ENCODE assay signal across 1 cellular context in the genomic region with DNA sequence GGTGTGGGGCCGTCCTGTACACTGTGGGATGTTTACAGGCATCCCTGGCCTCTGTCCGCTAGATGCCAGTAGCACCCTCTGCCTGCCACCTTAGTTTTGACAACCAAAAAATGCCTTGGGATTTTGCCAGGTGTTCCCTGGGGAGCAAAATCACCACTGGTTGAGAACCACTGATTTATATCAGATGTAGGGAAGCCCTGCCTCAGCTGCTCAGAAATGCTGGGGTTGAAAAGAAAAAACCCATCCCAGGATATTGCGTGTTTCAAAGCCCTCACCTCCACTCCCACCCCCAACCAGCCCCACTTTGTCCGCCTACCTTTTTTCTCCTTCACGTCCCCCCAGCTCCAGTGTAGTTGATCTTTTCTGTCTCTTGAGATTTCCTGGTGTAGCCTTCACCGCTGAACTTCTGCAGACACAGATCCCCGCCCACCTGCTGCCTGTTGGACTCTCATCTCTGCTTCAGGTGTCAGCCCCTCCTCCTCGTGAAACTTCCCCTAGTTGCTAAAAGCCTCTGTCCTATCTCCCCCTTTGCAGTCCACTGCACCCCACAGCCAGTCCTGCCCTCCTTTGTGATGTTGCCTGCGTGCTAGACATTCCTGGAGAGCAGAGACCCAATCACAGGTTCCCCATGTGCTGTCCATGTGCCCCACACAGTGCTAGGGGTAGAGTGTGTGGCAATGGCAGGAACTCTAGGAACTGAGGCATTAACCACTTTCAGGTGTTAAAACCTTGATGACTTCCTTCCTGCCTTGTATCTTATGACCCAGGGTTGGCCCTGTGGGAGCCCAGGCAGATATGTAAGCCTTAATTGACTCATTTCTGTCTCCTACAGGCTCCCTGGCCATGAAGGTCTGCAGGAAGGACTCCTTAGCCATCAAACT.
TF ChIP-seq lines count a peak whose summit lies in the region.

No MANE protein-coding gene starts in this region.

TF ChIP-seq in GM12878, 131 proteins besides CTCF, POLR2A, EP300 and RAD21 (continued from another document and continues in another):
- TF ChIP-seq WRNIP1 (IDR thresholded peaks at IDR 0.05; ENCODE audit: borderline replicate concordance, low read depth, low read length) (0 out of 2 replicates have a peak, but pooled peaks have one; percentile 75), ATF2 (IDR thresholded peaks at IDR 0.05; ENCODE audit: low read length) (peak; percentile 61; the same call in 1 of the 2 replicates), SUZ12 (IDR thresholded peaks at IDR 0.05; ENCODE audit: unreplicated experiment) (no peak), PAX5 (IDR thresholded peaks at IDR 0.05; ENCODE audit: borderline replicate concordance, low read depth, low read length) (no peak), BRCA1 (IDR thresholded peaks at IDR 0.05; ENCODE audit: low read depth, low read length) (no peak), JUNB (IDR thresholded peaks at IDR 0.05) (peak; percentile 68), ZNF217 (IDR thresholded peaks at IDR 0.05) (no peak; the same call in 1 of the 2 replicates), EZH2 (IDR thresholded peaks at IDR 0.05; ENCODE audit: borderline replicate concordance, control insufficient read depth, low read depth, low read length) (no peak), CHD4 (IDR thresholded peaks at IDR 0.05) (no peak), MYB (IDR thresholded peaks at IDR 0.05; ENCODE audit: borderline replicate concordance, low read depth, low read length) (no peak), SPI1 (IDR thresholded peaks at IDR 0.05; ENCODE audit: borderline replicate concordance, insufficient read depth, low read depth, low read length) (peak; percentile 24; the same call in 1 of the 2 replicates), NR2C2 (IDR thresholded peaks at IDR 0.05; ENCODE audit: borderline replicate concordance, control insufficient read depth, insufficient read length, low read depth) (no peak), RFX5 (IDR thresholded peaks at IDR 0.05; ENCODE audit: low read depth, low read length) (no peak), IRF5 (IDR thresholded peaks at IDR 0.05; ENCODE audit: borderline replicate concordance) (no peak), BCL11A (IDR thresholded peaks at IDR 0.05; ENCODE audit: low read depth, low read length) (0 out of 2 replicates have a peak, but pooled peaks have one; percentile 8), NR2F1 (conservative IDR thresholded peaks at IDR 0.05) (peak; percentile 91), ZNF207 (IDR thresholded peaks at IDR 0.05; ENCODE audit: borderline replicate concordance) (no peak), NKRF (conservative IDR thresholded peaks at IDR 0.05) (peak; percentile 29; the same call in 1 of the 2 replicates), POU2F2 (IDR thresholded peaks at IDR 0.05; ENCODE audit: borderline replicate concordance, low read depth, low read length) (no peak), CREB1 (IDR thresholded peaks at IDR 0.05; ENCODE audit: low read depth) (0 out of 2 replicates have a peak, but pooled peaks have one; percentile 34), USF1 (IDR thresholded peaks at IDR 0.05; ENCODE audit: borderline replicate concordance, extremely low read length, insufficient read depth, low read depth, low read length) (no peak), HDGF (IDR thresholded peaks at IDR 0.05) (peak; percentile 29; the same call in 1 of the 2 replicates), JUND (IDR thresholded peaks at IDR 0.05; ENCODE audit: low read depth, low read length) (peak; percentile 27; the same call in 1 of the 2 replicates), STAT3 (IDR thresholded peaks at IDR 0.05; ENCODE audit: low read depth, low read length) (0 out of 2 replicates have a peak, but pooled peaks have one; percentile 43), NRF1 (conservative IDR thresholded peaks at IDR 0.05; ENCODE audit: low read depth, low read length) (no peak), SMC3 (IDR thresholded peaks at IDR 0.05; ENCODE audit: borderline replicate concordance, low read length) (peak; percentile 78), MXI1 (IDR thresholded peaks at IDR 0.05; ENCODE audit: low read depth, low read length) (peak; percentile 79), ZNF24 (IDR thresholded peaks at IDR 0.05) (no peak), ZBTB33 (IDR thresholded peaks at IDR 0.05) (no peak), HDAC6 (IDR thresholded peaks at IDR 0.05; ENCODE audit: unreplicated experiment) (no peak), ZSCAN29 (IDR thresholded peaks at IDR 0.05) (no peak), SMARCA5 (IDR thresholded peaks at IDR 0.05) (no peak), MEF2A (IDR thresholded peaks at IDR 0.05; ENCODE audit: insufficient read depth, low read depth, low read length) (no peak; the same call in 1 of the 2 replicates), KAT2A (conservative IDR thresholded peaks at IDR 0.05; ENCODE audit: control insufficient read depth, low read depth, low read length) (no peak)
- TF ChIP-seq, protein P1, sequence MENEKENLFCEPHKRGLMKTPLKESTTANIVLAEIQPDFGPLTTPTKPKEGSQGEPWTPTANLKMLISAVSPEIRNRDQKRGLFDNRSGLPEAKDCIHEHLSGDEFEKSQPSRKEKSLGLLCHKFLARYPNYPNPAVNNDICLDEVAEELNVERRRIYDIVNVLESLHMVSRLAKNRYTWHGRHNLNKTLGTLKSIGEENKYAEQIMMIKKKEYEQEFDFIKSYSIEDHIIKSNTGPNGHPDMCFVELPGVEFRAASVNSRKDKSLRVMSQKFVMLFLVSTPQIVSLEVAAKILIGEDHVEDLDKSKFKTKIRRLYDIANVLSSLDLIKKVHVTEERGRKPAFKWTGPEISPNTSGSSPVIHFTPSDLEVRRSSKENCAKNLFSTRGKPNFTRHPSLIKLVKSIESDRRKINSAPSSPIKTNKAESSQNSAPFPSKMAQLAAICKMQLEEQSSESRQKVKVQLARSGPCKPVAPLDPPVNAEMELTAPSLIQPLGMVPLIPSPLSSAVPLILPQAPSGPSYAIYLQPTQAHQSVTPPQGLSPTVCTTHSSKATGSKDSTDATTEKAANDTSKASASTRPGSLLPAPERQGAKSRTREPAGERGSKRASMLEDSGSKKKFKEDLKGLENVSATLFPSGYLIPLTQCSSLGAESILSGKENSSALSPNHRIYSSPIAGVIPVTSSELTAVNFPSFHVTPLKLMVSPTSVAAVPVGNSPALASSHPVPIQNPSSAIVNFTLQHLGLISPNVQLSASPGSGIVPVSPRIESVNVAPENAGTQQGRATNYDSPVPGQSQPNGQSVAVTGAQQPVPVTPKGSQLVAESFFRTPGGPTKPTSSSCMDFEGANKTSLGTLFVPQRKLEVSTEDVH (IDR thresholded peaks at IDR 0.05; ENCODE audit: low read depth, partially characterized antibody) = no peak
- TF ChIP-seq, protein P2, sequence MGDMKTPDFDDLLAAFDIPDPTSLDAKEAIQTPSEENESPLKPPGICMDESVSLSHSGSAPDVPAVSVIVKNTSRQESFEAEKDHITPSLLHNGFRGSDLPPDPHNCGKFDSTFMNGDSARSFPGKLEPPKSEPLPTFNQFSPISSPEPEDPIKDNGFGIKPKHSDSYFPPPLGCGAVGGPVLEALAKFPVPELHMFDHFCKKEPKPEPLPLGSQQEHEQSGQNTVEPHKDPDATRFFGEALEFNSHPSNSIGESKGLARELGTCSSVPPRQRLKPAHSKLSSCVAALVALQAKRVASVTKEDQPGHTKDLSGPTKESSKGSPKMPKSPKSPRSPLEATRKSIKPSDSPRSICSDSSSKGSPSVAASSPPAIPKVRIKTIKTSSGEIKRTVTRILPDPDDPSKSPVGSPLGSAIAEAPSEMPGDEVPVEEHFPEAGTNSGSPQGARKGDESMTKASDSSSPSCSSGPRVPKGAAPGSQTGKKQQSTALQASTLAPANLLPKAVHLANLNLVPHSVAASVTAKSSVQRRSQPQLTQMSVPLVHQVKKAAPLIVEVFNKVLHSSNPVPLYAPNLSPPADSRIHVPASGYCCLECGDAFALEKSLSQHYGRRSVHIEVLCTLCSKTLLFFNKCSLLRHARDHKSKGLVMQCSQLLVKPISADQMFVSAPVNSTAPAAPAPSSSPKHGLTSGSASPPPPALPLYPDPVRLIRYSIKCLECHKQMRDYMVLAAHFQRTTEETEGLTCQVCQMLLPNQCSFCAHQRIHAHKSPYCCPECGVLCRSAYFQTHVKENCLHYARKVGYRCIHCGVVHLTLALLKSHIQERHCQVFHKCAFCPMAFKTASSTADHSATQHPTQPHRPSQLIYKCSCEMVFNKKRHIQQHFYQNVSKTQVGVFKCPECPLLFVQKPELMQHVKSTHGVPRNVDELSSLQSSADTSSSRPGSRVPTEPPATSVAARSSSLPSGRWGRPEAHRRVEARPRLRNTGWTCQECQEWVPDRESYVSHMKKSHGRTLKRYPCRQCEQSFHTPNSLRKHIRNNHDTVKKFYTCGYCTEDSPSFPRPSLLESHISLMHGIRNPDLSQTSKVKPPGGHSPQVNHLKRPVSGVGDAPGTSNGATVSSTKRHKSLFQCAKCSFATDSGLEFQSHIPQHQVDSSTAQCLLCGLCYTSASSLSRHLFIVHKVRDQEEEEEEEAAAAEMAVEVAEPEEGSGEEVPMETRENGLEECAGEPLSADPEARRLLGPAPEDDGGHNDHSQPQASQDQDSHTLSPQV (IDR thresholded peaks at IDR 0.05) = no peak
- TF ChIP-seq, protein P3, sequence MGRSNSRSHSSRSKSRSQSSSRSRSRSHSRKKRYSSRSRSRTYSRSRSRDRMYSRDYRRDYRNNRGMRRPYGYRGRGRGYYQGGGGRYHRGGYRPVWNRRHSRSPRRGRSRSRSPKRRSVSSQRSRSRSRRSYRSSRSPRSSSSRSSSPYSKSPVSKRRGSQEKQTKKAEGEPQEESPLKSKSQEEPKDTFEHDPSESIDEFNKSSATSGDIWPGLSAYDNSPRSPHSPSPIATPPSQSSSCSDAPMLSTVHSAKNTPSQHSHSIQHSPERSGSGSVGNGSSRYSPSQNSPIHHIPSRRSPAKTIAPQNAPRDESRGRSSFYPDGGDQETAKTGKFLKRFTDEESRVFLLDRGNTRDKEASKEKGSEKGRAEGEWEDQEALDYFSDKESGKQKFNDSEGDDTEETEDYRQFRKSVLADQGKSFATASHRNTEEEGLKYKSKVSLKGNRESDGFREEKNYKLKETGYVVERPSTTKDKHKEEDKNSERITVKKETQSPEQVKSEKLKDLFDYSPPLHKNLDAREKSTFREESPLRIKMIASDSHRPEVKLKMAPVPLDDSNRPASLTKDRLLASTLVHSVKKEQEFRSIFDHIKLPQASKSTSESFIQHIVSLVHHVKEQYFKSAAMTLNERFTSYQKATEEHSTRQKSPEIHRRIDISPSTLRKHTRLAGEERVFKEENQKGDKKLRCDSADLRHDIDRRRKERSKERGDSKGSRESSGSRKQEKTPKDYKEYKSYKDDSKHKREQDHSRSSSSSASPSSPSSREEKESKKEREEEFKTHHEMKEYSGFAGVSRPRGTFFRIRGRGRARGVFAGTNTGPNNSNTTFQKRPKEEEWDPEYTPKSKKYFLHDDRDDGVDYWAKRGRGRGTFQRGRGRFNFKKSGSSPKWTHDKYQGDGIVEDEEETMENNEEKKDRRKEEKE (IDR thresholded peaks at IDR 0.05) = no peak
- TF ChIP-seq, protein P4, sequence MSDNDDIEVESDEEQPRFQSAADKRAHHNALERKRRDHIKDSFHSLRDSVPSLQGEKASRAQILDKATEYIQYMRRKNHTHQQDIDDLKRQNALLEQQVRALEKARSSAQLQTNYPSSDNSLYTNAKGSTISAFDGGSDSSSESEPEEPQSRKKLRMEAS (IDR thresholded peaks at IDR 0.05; ENCODE audit: low read depth, low read length) = peak; percentile 59; the same call in 1 of the 2 replicates
